ENCODE assay signal across 18 cellular contexts in genomic region chr6:36267731-36268477, GRCh38. TPM values are rescaled to one million over a fixed set of nuclear protein-coding genes. Genes with fewer than 3 reads are reported as not detected.
"Had no signal": no experiment of that assay in that cellular context is flagged by ENCODE, and none has a peak within 500 bp of the region (broad histone marks: within the 10 kb centered on the region; RNA-seq: fewer than 3 reads in every experiment).

No MANE protein-coding gene starts in this region.

- H3K27ac Mint-ChIP-seq: activated CD4-positive, alpha-beta T cell treated with anti-CD3 and anti-CD28 coated beads, Interleukin-2, amount 10 ng/mL, durations not matched to agents 24 days and 14 days; activated CD8-positive, alpha-beta T cell treated with anti-CD3 and anti-CD28 coated beads, Interleukin-2, amount 10 ng/mL, durations not matched to agents 7 days and 5 days; activated naive CD8-positive, alpha-beta T cell treated with anti-CD3 and anti-CD28 coated beads for 36 hours had no signal

- H3K27me3 ChIP-seq: hepatocyte had no signal

- H3K9me3 Mint-ChIP-seq: activated CD4-positive, alpha-beta T cell treated with anti-CD3 and anti-CD28 coated beads, Interleukin-2, amount 10 ng/mL, durations not matched to agents 24 days and 14 days; activated naive CD8-positive, alpha-beta T cell treated with anti-CD3 and anti-CD28 coated beads for 36 hours had no signal

- H3K4me1 Mint-ChIP-seq: activated CD4-positive, alpha-beta T cell treated with anti-CD3 and anti-CD28 coated beads, Interleukin-2, amount 10 ng/mL, durations not matched to agents 24 days and 14 days; activated naive CD8-positive, alpha-beta T cell treated with anti-CD3 and anti-CD28 coated beads for 36 hours had no signal

- ATAC-seq: activated CD8-positive, alpha-beta T cell treated with anti-CD3 and anti-CD28 coated beads, Interleukin-2, amount 10 ng/mL, durations not matched to agents 7 days and 5 days had no signal

- H3K27ac ChIP-seq: esophagus muscularis mucosa, hepatocyte, upper lobe of right lung had no signal

- H3K27me3 Mint-ChIP-seq: activated naive CD8-positive, alpha-beta T cell treated with anti-CD3 and anti-CD28 coated beads for 36 hours had no signal

- DNase-seq: activated CD4-positive, alpha-beta T cell treated with anti-CD3 and anti-CD28 coated beads, Interleukin-2, amount 10 ng/mL, durations not matched to agents 24 days and 14 days; activated CD4-positive, CD25-positive, alpha-beta regulatory T cell; activated CD8-positive, alpha-beta memory T cell treated with anti-CD3 and anti-CD28 coated beads, Interleukin-2, amount 50 U/mL, for 48 hours; activated CD8-positive, alpha-beta T cell treated with anti-CD3 and anti-CD28 coated beads, Interleukin-2, amount 10 ng/mL, durations not matched to agents 7 days and 5 days; activated naive CD8-positive, alpha-beta T cell treated with anti-CD3 and anti-CD28 coated beads for 36 hours; kidney; left ventricle myocardium superior; mesenchymal stem cell; stimulated activated CD4-positive, alpha-beta T cell treated with anti-CD3 and anti-CD28 coated beads, Interleukin-15, amount 100 ng/mL, for 24 hours; stimulated activated CD4-positive, alpha-beta T cell treated with anti-CD3 and anti-CD28 coated beads, Interleukin-4, amount 100 ng/mL, for 1 hour; stimulated activated naive CD4-positive, alpha-beta T cell; SW 1271; upper lobe of right lung had no signal

- H3K4me3 Mint-ChIP-seq: activated CD4-positive, alpha-beta T cell treated with anti-CD3 and anti-CD28 coated beads, Interleukin-2, amount 10 ng/mL, durations not matched to agents 24 days and 14 days; activated CD8-positive, alpha-beta T cell treated with anti-CD3 and anti-CD28 coated beads, Interleukin-2, amount 10 ng/mL, durations not matched to agents 7 days and 5 days; activated naive CD8-positive, alpha-beta T cell treated with anti-CD3 and anti-CD28 coated beads for 36 hours; nephron had no signal

RNA-seq across cellular contexts. Expression of gene PNPLA1, which starts 2.0 kb away (rescaled TPM):
- total RNA-seq: activated CD4-positive, alpha-beta T cell treated with anti-CD3 and anti-CD28 coated beads, Interleukin-2, amount 10 ng/mL, durations not matched to agents 24 days and 14 days; activated CD8-positive, alpha-beta T cell treated with anti-CD3 and anti-CD28 coated beads, Interleukin-2, amount 10 ng/mL, durations not matched to agents 7 days and 5 days; activated naive CD8-positive, alpha-beta T cell treated with anti-CD3 and anti-CD28 coated beads for 36 hours; chondrocyte; glomerular endothelial cell; left ventricle myocardium superior had no signal
